ENCODE assay signal across 23 cellular contexts in genomic region chr6:102950967-102951366, GRCh38.
"Had no signal": no experiment of that assay in that cellular context is flagged by ENCODE, and none has a peak within 500 bp of the region (broad histone marks: within the 10 kb centered on the region; RNA-seq: fewer than 3 reads in every experiment).

No MANE protein-coding gene starts in this region.

- H3K4me3 ChIP-seq: PC-9, Peyer's patch, SJCRH30 had no signal

- H3K4me2 ChIP-seq: PC-9 had no signal

- H2AFZ ChIP-seq: PC-9 had no signal

- H3K27me3 ChIP-seq: Peyer's patch, SJCRH30 had no signal

- ATAC-seq: Right ventricle myocardium inferior, SK-N-SH treated with all-trans-retinoic acid at 6 μM for 48 hours had no signal

- DNase-seq: KBM-7, MV-4-11, NCI-H1048, NCI-H1105, NCI-H1417, NCI-H1436 treated with DMSO at 0.1 percent for 48 hours, NCI-H1694, NCI-H187 treated with DMSO at 0.1 percent for 48 hours, NCI-H2029 treated with DMSO at 0.1 percent for 48 hours, NCI-H2171, NCI-H345, NCI-H446 treated with DMSO at 0.1 percent for 48 hours, NCI-H510A treated with DMSO at 0.1 percent for 48 hours, NCI-H526 treated with DMSO at 0.1 percent for 48 hours, NCI-H748 treated with DMSO at 0.1 percent for 48 hours, PC-9, Peyer's patch, SHP77 treated with DMSO at 0.1 percent for 48 hours, SJCRH30, T-helper 1 cell had no signal

- H3K9me3 ChIP-seq: Peyer's patch, SJCRH30 had no signal

- H3K27ac ChIP-seq: HL-60, PC-9, Peyer's patch, SJCRH30 had no signal

- H3K4me1 ChIP-seq: Peyer's patch, SJCRH30 had no signal

- H3K36me3 ChIP-seq: Peyer's patch, SJCRH30 had no signal
